In the genomic region with DNA sequence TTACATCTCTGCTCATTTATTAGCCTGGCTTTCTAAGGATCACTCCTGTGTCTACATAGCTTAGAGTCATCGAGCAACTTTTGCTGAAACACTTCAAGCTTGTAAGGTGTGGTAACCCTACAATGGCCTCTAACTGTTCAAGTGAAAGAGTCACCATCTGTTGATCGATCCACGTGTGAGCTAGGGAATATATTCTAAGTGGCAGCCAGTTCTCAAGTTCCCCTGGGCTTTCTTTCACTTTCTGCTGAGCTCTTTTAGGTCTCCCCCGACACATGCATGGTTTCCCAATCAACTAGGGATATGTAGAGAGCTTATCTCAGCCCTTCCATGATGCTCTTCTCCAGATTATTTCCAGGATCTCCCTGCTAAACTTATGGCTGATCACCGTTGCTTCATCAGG, we compare ENCODE assay signal across 19 cellular contexts. TPM values are rescaled to one million over a fixed set of nuclear protein-coding genes. Genes with fewer than 3 reads are reported as not detected.
A peak's percentile ranks its signal among the peaks of the same experiment; 100 is the strongest.
DNase-seq lines count a peak whose midpoint lies in the region; ATAC-seq and TF ChIP-seq lines count a peak whose summit lies in the region.
"Had no signal": no experiment of that assay in that cellular context is flagged by ENCODE, and none has a peak within 500 bp of the region (broad histone marks: within the 10 kb centered on the region; RNA-seq: fewer than 3 reads in every experiment).

No MANE protein-coding gene starts in this region.

- H3K9me3 Mint-ChIP-seq in activated CD4-positive, alpha-beta T cell treated with anti-CD3 and anti-CD28 coated beads, Interleukin-2, amount 10 ng/mL, durations not matched to agents 24 days and 14 days, result peaks cover 38% of the 10 kb centered on the region
- peaks cover 10% of the 10 kb centered on the region for H3K9me3 Mint-ChIP-seq in activated naive CD8-positive, alpha-beta T cell (ENCODE audit: low read depth)
- H3K9me3 Mint-ChIP-seq in neural progenitor cell (peaks cover 10% of the 10 kb centered on the region), Caco-2 (ENCODE audit: unreplicated experiment) (peaks cover 37% of the 10 kb centered on the region)
- H3K9me3 Mint-ChIP-seq: activated naive CD4-positive, alpha-beta T cell treated with anti-CD3 and anti-CD28 coated beads, Interleukin-2, amount 50 U/mL, for 24 hours had no signal

- peak overlapping the region; percentile 82 for H2AFZ ChIP-seq in neural progenitor cell (replicated peaks)

- H3K4me3 ChIP-seq in neural progenitor cell, result no peak overlapping the region
- H3K4me3 ChIP-seq in Caco-2 (ENCODE audit: low read depth, low read length), result no peak overlapping the region
- H3K4me3 ChIP-seq: right atrium auricular region, thyroid gland had no signal

- H3K36me3 Mint-ChIP-seq in activated CD4-positive, alpha-beta T cell treated with anti-CD3 and anti-CD28 coated beads, Interleukin-2, amount 10 ng/mL, durations not matched to agents 24 days and 14 days (ENCODE audit: low read depth), result peaks cover 83% of the 10 kb centered on the region
- H3K36me3 Mint-ChIP-seq in activated naive CD8-positive, alpha-beta T cell, result peaks cover 36% of the 10 kb centered on the region
- H3K36me3 Mint-ChIP-seq in neural progenitor cell (no peaks in the 10 kb centered on the region), Caco-2 (ENCODE audit: insufficient read depth, unreplicated experiment) (no peaks in the 10 kb centered on the region)

- peak overlapping the region; percentile 12 for H3K4me3 Mint-ChIP-seq in activated CD4-positive, alpha-beta T cell treated with anti-CD3 and anti-CD28 coated beads, Interleukin-2, amount 10 ng/mL, durations not matched to agents 24 days and 14 days
- no peak overlapping the region for H3K4me3 Mint-ChIP-seq in activated naive CD8-positive, alpha-beta T cell
- H3K4me3 Mint-ChIP-seq in neural progenitor cell (no peak overlapping the region), Caco-2 (ENCODE audit: unreplicated experiment) (no peak overlapping the region)
- H3K4me3 Mint-ChIP-seq: activated naive CD4-positive, alpha-beta T cell treated with anti-CD3 and anti-CD28 coated beads, Interleukin-2, amount 50 U/mL, for 24 hours had no signal

- H3F3A ChIP-seq in neural progenitor cell (ENCODE audit: low read depth), result no peaks in the 10 kb centered on the region

- intact Hi-C loops in activated CD4-positive, alpha-beta T cell treated with anti-CD3 and anti-CD28 coated beads, Interleukin-2, amount 10 ng/mL, durations not matched to agents 24 days and 14 days (cut with micrococcal nuclease), result no loop called here
- intact Hi-C loops in Caco-2 (cut with micrococcal nuclease; ENCODE audit: unreplicated experiment), result no loop called here

- TF ChIP-seq CTCF in neural progenitor cell (IDR thresholded peaks at IDR 0.05) (no peak), Caco-2 (IDR thresholded peaks at IDR 0.05; ENCODE audit: insufficient read depth in 1 of 2, low read depth in 1 of 2, low read length in 1 of 2, severe bottlenecking in 1 of 2, unreplicated experiment in 1 of 2) (no peak)

- peak overlapping the region; percentile 71 for H3K27ac Mint-ChIP-seq in activated CD4-positive, alpha-beta T cell treated with anti-CD3 and anti-CD28 coated beads, Interleukin-2, amount 10 ng/mL, durations not matched to agents 24 days and 14 days
- H3K27ac Mint-ChIP-seq in activated naive CD8-positive, alpha-beta T cell, result peak overlapping the region; percentile 83
- H3K27ac Mint-ChIP-seq in neural progenitor cell, result no peak overlapping the region
- H3K27ac Mint-ChIP-seq in Caco-2 (ENCODE audit: unreplicated experiment), result no peak overlapping the region

- no peak overlapping the region for H3K9ac ChIP-seq in neural progenitor cell

- CTCF ChIA-PET in Caco-2 (lab: Charles Lee), result interaction anchor here (0.6 kb wide), 1 partner anchor 9 kb away, joined by 6 read pairs; no protein-coding TSS in a partner anchor

- no peak overlapping the region for H3K27ac ChIP-seq in neural progenitor cell
- H3K27ac ChIP-seq: right atrium auricular region, thyroid gland had no signal

- POLR2A ChIA-PET in Caco-2 (lab: Charles Lee), result no interaction called here

- no peaks in the 10 kb centered on the region for H3K79me2 ChIP-seq in neural progenitor cell (ENCODE audit: low read depth)

- BruUV-seq in Caco-2 (replicated peaks; lab: Mats Ljungman, UMichigan), result no TSS peak

- H3K4me1 ChIP-seq in neural progenitor cell (no peaks in the 10 kb centered on the region), Caco-2 (peaks cover 18% of the 10 kb centered on the region)
- H3K4me1 ChIP-seq: right atrium auricular region, thyroid gland had no signal

- no peak for DNase-seq in activated CD4-positive, alpha-beta T cell treated with anti-CD3 and anti-CD28 coated beads, Interleukin-2, amount 10 ng/mL, durations not matched to agents 24 days and 14 days
- DNase-seq in activated CD4-positive, alpha-beta T cell treated with anti-CD3 and anti-CD28 coated beads for 48 hours, result no peak
- DNase-seq in MV-4-11 (lab: John Stamatoyannopoulos, UW) (peak; percentile 67), neural progenitor cell (ENCODE audit: low spot score) (no peak), Caco-2 (no peak), superior temporal gyrus (ENCODE audit: extremely low spot score) (no peak)
- DNase-seq: activated CD4-positive, alpha-beta T cell treated with anti-CD3 and anti-CD28 coated beads for 4 hours; EL; head of caudate nucleus; KG1; NCI-H1105 treated with DMSO at 0.1 percent for 48 hours; NCI-H748 treated with DMSO at 0.1 percent for 48 hours; occipital lobe; thyroid gland had no signal

- H3K9me3 ChIP-seq in neural progenitor cell (ENCODE audit: low read depth) (no peaks in the 10 kb centered on the region), Caco-2 (peaks cover 4% of the 10 kb centered on the region; the same call in 1 of the 2 replicates)
- H3K9me3 ChIP-seq: thyroid gland had no signal

- no peaks in the 10 kb centered on the region for H4K20me1 ChIP-seq in neural progenitor cell (ENCODE audit: low read depth)

- ATAC-seq in GM19467 (IDR thresholded peaks at IDR 0.05; ENCODE audit: unreplicated experiment), result no peak
- ATAC-seq: SK-N-SH treated with all-trans-retinoic acid at 6 μM for 48 hours had no signal

- H3K4me2 ChIP-seq in neural progenitor cell, result no peak overlapping the region

- H3K27me3 ChIP-seq in neural progenitor cell (no peaks in the 10 kb centered on the region), Caco-2 (replicated peaks; ENCODE audit: control insufficient read depth, insufficient read depth, low read length) (no peaks in the 10 kb centered on the region)
- H3K27me3 ChIP-seq: right atrium auricular region, thyroid gland had no signal

- no peaks in the 10 kb centered on the region for H3K27me3 Mint-ChIP-seq in activated CD4-positive, alpha-beta T cell treated with anti-CD3 and anti-CD28 coated beads, Interleukin-2, amount 10 ng/mL, durations not matched to agents 24 days and 14 days
- H3K27me3 Mint-ChIP-seq in activated naive CD8-positive, alpha-beta T cell, result no peaks in the 10 kb centered on the region
- H3K27me3 Mint-ChIP-seq in neural progenitor cell (ENCODE audit: insufficient read depth, low read depth) (peaks cover 3% of the 10 kb centered on the region), Caco-2 (ENCODE audit: insufficient read depth, unreplicated experiment) (no peaks in the 10 kb centered on the region)
- H3K27me3 Mint-ChIP-seq: activated naive CD4-positive, alpha-beta T cell treated with anti-CD3 and anti-CD28 coated beads, Interleukin-2, amount 50 U/mL, for 24 hours had no signal

- H3K36me3 ChIP-seq in neural progenitor cell, result no peaks in the 10 kb centered on the region
- no peaks in the 10 kb centered on the region for H3K36me3 ChIP-seq in Caco-2 (ENCODE audit: control insufficient read depth, insufficient read depth, low read length)
- H3K36me3 ChIP-seq: right atrium auricular region, thyroid gland had no signal

- H3K4me1 Mint-ChIP-seq in activated CD4-positive, alpha-beta T cell treated with anti-CD3 and anti-CD28 coated beads, Interleukin-2, amount 10 ng/mL, durations not matched to agents 24 days and 14 days, result peaks cover 63% of the 10 kb centered on the region
- peaks cover 61% of the 10 kb centered on the region for H3K4me1 Mint-ChIP-seq in activated naive CD8-positive, alpha-beta T cell (ENCODE audit: low read depth)
- no peaks in the 10 kb centered on the region for H3K4me1 Mint-ChIP-seq in neural progenitor cell
- peaks cover 6% of the 10 kb centered on the region for H3K4me1 Mint-ChIP-seq in Caco-2 (ENCODE audit: low read depth, unreplicated experiment)

RNA-seq across cellular contexts. Expression of a gene that starts 15.5 kb away (rescaled TPM):
- total RNA-seq in activated CD4-positive, alpha-beta T cell treated with anti-CD3 and anti-CD28 coated beads, Interleukin-2, amount 10 ng/mL, durations not matched to agents 24 days and 14 days, result 17.6 and 17.8 TPM in 2 replicates
- total RNA-seq in neural progenitor cell (ENCODE audit: low replicate concordance) (5.5 and 5.9 TPM in 2 replicates), Caco-2 (2022) (not detected in 2 replicates)

Comparison
In these comparisons a context has a peak if more than half of its experiments do, and no peak if none do; other contexts are left out.
1. H3K27ac Mint-ChIP-seq: peak in activated CD4-positive, alpha-beta T cell treated with anti-CD3 and anti-CD28 coated beads, Interleukin-2, amount 10 ng/mL, durations not matched to agents 24 days and 14 days (single experiment) and activated naive CD8-positive, alpha-beta T cell (single experiment); none in neural progenitor cell (single experiment) and Caco-2 (single experiment).